In the genomic region with DNA sequence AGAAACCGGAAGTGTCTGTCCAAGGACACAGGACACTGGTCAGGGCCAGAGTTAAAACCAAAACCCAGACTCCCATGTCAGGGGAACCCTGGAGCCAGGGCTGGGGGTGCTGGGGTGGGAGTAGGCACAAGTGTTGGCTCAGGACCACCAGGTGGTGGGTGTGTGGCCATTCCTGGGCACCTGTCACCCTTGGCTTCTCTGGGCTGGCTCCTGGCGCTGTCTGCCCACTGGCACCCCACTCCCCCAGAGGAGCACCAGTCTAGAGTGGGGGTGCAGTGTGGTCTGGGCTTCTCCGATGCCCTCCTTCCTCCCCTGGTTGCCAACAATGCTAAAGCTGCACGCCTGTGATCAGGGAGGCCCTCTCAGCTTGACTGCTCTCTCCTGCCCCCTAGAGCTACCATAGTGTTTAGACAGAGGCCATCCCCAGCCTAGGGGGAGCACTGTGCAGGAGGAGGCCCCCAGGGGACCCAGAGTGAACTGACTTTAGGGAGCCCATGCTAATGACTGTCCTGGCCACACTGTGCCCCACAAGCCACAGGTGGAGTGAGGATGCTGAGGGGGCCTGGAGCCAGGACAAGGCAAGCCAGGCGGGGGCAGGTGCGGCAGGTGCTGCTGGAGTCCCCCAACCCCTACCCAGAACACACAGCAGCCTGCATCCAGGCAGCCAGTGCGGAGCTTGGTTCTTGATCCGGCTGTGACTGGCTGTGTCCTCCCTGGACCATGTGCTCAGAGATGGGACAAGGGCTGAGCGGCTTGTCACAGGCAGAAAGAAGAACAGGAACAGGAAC, we compare ENCODE assay signal across 8 cellular contexts. TPM values are rescaled to one million over a fixed set of nuclear protein-coding genes. Genes with fewer than 3 reads are reported as not detected.
DNase-seq lines count a peak whose midpoint lies in the region; ATAC-seq and TF ChIP-seq lines count a peak whose summit lies in the region.

No MANE protein-coding gene starts in this region.

- peak; percentile 57 for ATAC-seq in HG03095 (IDR thresholded peaks at IDR 0.05; ENCODE audit: unreplicated experiment)
- peak; percentile 79 for ATAC-seq in effector memory CD8-positive, alpha-beta T cell (replicated peaks)

- H3K27ac Mint-ChIP-seq in CD14-positive monocyte (no peak overlapping the region), nephron (no peak overlapping the region)
- peak overlapping the region; percentile 77 to 90 for H3K27ac Mint-ChIP-seq in effector memory CD8-positive, alpha-beta T cell

- no peaks in the 10 kb centered on the region for H3K36me3 Mint-ChIP-seq in CD14-positive monocyte
- peaks cover 4% of the 10 kb centered on the region for H3K36me3 Mint-ChIP-seq in effector memory CD8-positive, alpha-beta T cell (ENCODE audit: insufficient read depth)
- no peaks in the 10 kb centered on the region for H3K36me3 Mint-ChIP-seq in nephron (ENCODE audit: low read depth)

- H3K4me1 Mint-ChIP-seq in CD14-positive monocyte (peaks cover 11% of the 10 kb centered on the region), nephron (peaks cover 4% of the 10 kb centered on the region)
- H3K4me1 Mint-ChIP-seq in effector memory CD8-positive, alpha-beta T cell (ENCODE audit: low read depth in 2 of 2) = peaks cover 38 to 47% of the 10 kb centered on the region in 2 donors

- TF ChIP-seq CTCF in CD14-positive monocyte (IDR thresholded peaks at IDR 0.05) = peak; percentile 47
- peak; percentile 67 for TF ChIP-seq CTCF in GM13977 (IDR thresholded peaks at IDR 0.05; ENCODE audit: extremely low read depth, insufficient read depth, missing control alignments)
- peak; percentile 37 to 38 (median 38) for TF ChIP-seq CTCF in nephron (IDR thresholded peaks at IDR 0.05; ENCODE audit: unreplicated experiment in 3 of 3)

- H3K4me3 Mint-ChIP-seq in CD14-positive monocyte (no peak overlapping the region), nephron (no peak overlapping the region)
- H3K4me3 Mint-ChIP-seq in effector memory CD8-positive, alpha-beta T cell = peak overlapping the region; percentile 66 to 76

- intact Hi-C loops in CD14-positive monocyte (cut with micrococcal nuclease) = no loop called here

- H3K9me3 Mint-ChIP-seq in CD14-positive monocyte (no peaks in the 10 kb centered on the region), nephron (no peaks in the 10 kb centered on the region)
- no peaks in the 10 kb centered on the region for H3K9me3 Mint-ChIP-seq in effector memory CD8-positive, alpha-beta T cell

- DNase-seq in CD14-positive monocyte (ENCODE audit: low spot score) (no peak), GM13977 (ENCODE audit: low spot score) (peak; percentile 80), SK-N-DZ (ENCODE audit: low spot score) (peak; percentile 46), mucosa of gallbladder (ENCODE audit: low spot score) (no peak), DMS153 treated with DMSO at 0.1 percent for 48 hours (lab: John Stamatoyannopoulos, UW; ENCODE audit: unreplicated experiment) (no peak)
- peak; percentile 59 to 66 (median 62) for DNase-seq in effector memory CD8-positive, alpha-beta T cell

- in situ Hi-C loops in GM13977 (cut with MboI; ENCODE audit: low pct_unique_long_range_greater_than_20kb, low sequenced_read_pairs, unreplicated experiment) = no loop called here

- H3K27me3 Mint-ChIP-seq in CD14-positive monocyte (ENCODE audit: low read depth in 3 of 3) (peaks cover 1 to 6% (median 2%) of the 10 kb centered on the region in 3 donors), nephron (ENCODE audit: low read depth) (peaks cover 26% of the 10 kb centered on the region)
- H3K27me3 Mint-ChIP-seq in effector memory CD8-positive, alpha-beta T cell = no peaks in the 10 kb centered on the region

RNA-seq across cellular contexts. Expression of a gene that starts 11.0 kb away (rescaled TPM):
- polyA plus RNA-seq in CD14-positive monocyte = 1 to 10 TPM in 1 of 2 donors, under 1 TPM in 1; 0.68 to 1.8 TPM
- 0.12 TPM in 1 of 2 replicates, not detected in the other for polyA plus RNA-seq in SK-N-DZ (2014; cell fraction: cytosol; rRNA removed)
- 2.3 and 2.8 TPM in 2 replicates for polyA plus RNA-seq in SK-N-DZ (2014; cell fraction: nucleus; rRNA removed)
- total RNA-seq in mucosa of gallbladder = 4.4 TPM

Comparison
In these comparisons a context has a peak if more than half of its experiments do, and no peak if none do; other contexts are left out.
1. DNase-seq: peak in GM13977 (single experiment), SK-N-DZ (single experiment) and effector memory CD8-positive, alpha-beta T cell (3 of 3); none in CD14-positive monocyte (single experiment), mucosa of gallbladder (single experiment) and DMS153 treated with DMSO at 0.1 percent for 48 hours (single experiment).
2. H3K27ac Mint-ChIP-seq: peak in effector memory CD8-positive, alpha-beta T cell (2 of 2); none in CD14-positive monocyte (0 of 7) and nephron (0 of 3).
3. H3K4me3 Mint-ChIP-seq: peak in effector memory CD8-positive, alpha-beta T cell (2 of 2); none in CD14-positive monocyte (0 of 2) and nephron (0 of 3).
4. Peak in every context shown above with its lines, with median percentiles within 50 percentile points of each other: CTCF ChIP-seq.